Comparison of ENCODE assay signal across 1 cellular context in the genomic region with DNA sequence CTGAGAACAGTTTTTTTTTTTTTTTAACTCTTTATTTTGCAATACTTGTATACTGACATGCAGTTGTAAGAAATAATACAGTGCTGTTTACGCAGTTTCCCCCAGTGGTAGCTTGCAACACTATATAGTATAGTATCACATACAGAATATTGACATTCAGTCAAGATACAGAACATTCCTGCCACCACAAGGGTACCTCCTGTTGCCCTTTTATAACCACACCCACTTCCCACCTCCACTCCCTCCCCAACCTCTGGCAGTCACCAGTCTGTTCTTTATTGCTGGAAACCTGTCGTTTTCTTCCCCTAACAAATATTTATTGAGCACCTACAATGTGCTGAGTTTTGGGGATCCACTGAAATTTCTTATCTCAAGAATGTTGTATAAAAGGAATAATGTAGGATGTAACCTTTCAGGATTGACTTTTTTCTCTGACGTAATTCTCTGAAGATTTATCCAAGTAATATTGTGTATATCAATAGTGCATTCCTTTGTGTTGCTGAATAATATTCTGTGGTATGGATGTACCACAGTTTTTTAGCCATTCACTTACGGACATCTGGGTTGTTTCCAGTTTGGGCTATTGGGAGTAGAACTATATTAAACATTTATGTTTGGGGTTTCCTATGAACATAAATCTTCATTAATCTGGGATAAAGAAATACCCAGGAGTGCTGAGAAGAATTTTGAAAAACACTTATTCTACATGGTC.
TF ChIP-seq lines count a peak whose summit lies in the region.

No MANE protein-coding gene starts in this region.

TF ChIP-seq in GM23338, 12 proteins besides CTCF, POLR2A, EP300 and RAD21:
- no peak for TF ChIP-seq EZH2 (IDR thresholded peaks at IDR 0.05; ENCODE audit: low read depth, unreplicated experiment)
TF ChIP-seq in GM23338: peak in this region for 0.
